In genomic region chr18:47420130-47420529, GRCh38 we compare ENCODE assay signal across 14 cellular contexts.
DNase-seq lines count a peak whose midpoint lies in the region; ATAC-seq, FAIRE-seq and TF ChIP-seq lines count a peak whose summit lies in the region.
"Had no signal": no experiment of that assay in that cellular context is flagged by ENCODE, and none has a peak within 500 bp of the region (broad histone marks: within the 10 kb centered on the region; RNA-seq: fewer than 3 reads in every experiment).

No MANE protein-coding gene starts in this region.

- WGBS in H9 (ENCODE audit: extremely low coverage, insufficient read length, low lambda C conversion rate): no CpG with 5 or more reads among the region's 4 CpGs

- no peak overlapping the region for H3K56ac ChIP-seq in H9 (ENCODE audit: insufficient read length, low read depth, low read length)

- no peak overlapping the region for H3K9ac ChIP-seq in OCI-LY3 (ENCODE audit: low read length)
- H3K9ac ChIP-seq in H9 (ENCODE audit: extremely low read depth, insufficient read length, low read length): no peak overlapping the region

- H3K79me2 ChIP-seq in OCI-LY3 (ENCODE audit: low read length): no peaks in the 10 kb centered on the region
- no peaks in the 10 kb centered on the region for H3K79me2 ChIP-seq in H9 (ENCODE audit: insufficient read depth, low read length)

- H3K14ac ChIP-seq in H9 (ENCODE audit: insufficient read depth, low read length): no peak overlapping the region

- H2AFZ ChIP-seq in OCI-LY3 (ENCODE audit: low read depth, low read length) (no peak overlapping the region), H9 (ENCODE audit: low read length) (no peak overlapping the region)

- no peak overlapping the region for H4K8ac ChIP-seq in H9 (replicated peaks; ENCODE audit: insufficient read length, low read depth, low read length)

- H3K27me3 Mint-ChIP-seq in H9 (ENCODE audit: low read depth) (peaks cover 87% of the 10 kb centered on the region), natural killer cell (ENCODE audit: low read depth in 2 of 2) (peaks cover 14 to 18% of the 10 kb centered on the region in 2 donors)

- H3K27ac ChIP-seq in OCI-LY3 (ENCODE audit: low read length) (no peak overlapping the region), H9 (ENCODE audit: insufficient read length, low read depth, low read length) (no peak overlapping the region)

- no peak overlapping the region for H4K5ac ChIP-seq in H9 (ENCODE audit: insufficient read length, low read depth, low read length)

- no peak overlapping the region for H2BK5ac ChIP-seq in H9 (ENCODE audit: insufficient read length, low read length)

- no peak overlapping the region for H2BK12ac ChIP-seq in H9 (ENCODE audit: insufficient read length, low read depth, low read length)

- H3K4me3 ChIP-seq in OCI-LY3 (ENCODE audit: low read length): peak overlapping the region; percentile 42

- H4K91ac ChIP-seq in H9 (ENCODE audit: insufficient read length, low read depth, low read length): no peak overlapping the region

- H3T11ph ChIP-seq in H9 (ENCODE audit: low read length): no peak overlapping the region

- H3K36me3 ChIP-seq in OCI-LY3 (replicated peaks; ENCODE audit: low read depth, low read length): no peaks in the 10 kb centered on the region

- H3K23ac ChIP-seq in H9 (ENCODE audit: insufficient read length, low read depth, low read length): no peak overlapping the region

- no peak overlapping the region for H3K4ac ChIP-seq in H9 (ENCODE audit: low read depth, low read length)

- H3K4me1 Mint-ChIP-seq in H9 (peaks cover 38 to 50% of the 10 kb centered on the region in 2 experiments), natural killer cell (no peaks in the 10 kb centered on the region)

- H3K27ac Mint-ChIP-seq in H9: no peak overlapping the region
- no peak overlapping the region for H3K27ac Mint-ChIP-seq in natural killer cell
- H3K27ac Mint-ChIP-seq: dendritic cell treated with granulocyte-macrophage colony-stimulating factor and Interleukin-4, amounts not matched to agents 40 ng/mL and 50 ng/mL, for 4 days; stimulated activated naive CD8-positive, alpha-beta T cell treated with anti-CD3 and anti-CD28 coated beads, Interleukin-15, Interleukin-2, amounts not matched to agents 100 ng/mL and 50 ng/mL, for 24 hours had no signal

- H3K27me3 ChIP-seq in OCI-LY3 (ENCODE audit: low read depth, low read length) (peaks cover 25% of the 10 kb centered on the region), H9 (ENCODE audit: insufficient read depth, low read length) (peaks cover 31% of the 10 kb centered on the region; the same call in 1 of the 2 replicates)

- ATAC-seq in GM21526 (IDR thresholded peaks at IDR 0.05; ENCODE audit: low FRiP score, unreplicated experiment) (peak; percentile 79), HG03159 (IDR thresholded peaks at IDR 0.05; ENCODE audit: unreplicated experiment) (peak; percentile 82), natural killer cell (no peak)

- peaks cover 41% of the 10 kb centered on the region for H3K4me1 ChIP-seq in OCI-LY3 (ENCODE audit: low read length)
- H3K4me1 ChIP-seq in H9 (ENCODE audit: insufficient read depth, low read length): 0 out of 2 replicates have a peak, but pooled peaks cover 6% of the 10 kb centered on the region

- no peaks in the 10 kb centered on the region for H3K79me1 ChIP-seq in H9 (ENCODE audit: insufficient read depth, low read depth, low read length, poor library complexity, severe bottlenecking)

- DNase-seq in GM18507 (ENCODE audit: extremely low spot score, insufficient read length, low read depth) (peak; percentile 14), H9 (no peak), natural killer cell (no peak), NCI-H1105 treated with DMSO at 0.1 percent for 48 hours (lab: John Stamatoyannopoulos, UW) (no peak)
- DNase-seq in activated CD4-positive, alpha-beta T cell treated with anti-CD3 and anti-CD28 coated beads for 1 hour: no peak
- DNase-seq: activated T-cell treated with anti-CD3 and anti-CD28 coated beads for 4 hours; aorta; stimulated activated CD4-positive, alpha-beta T cell treated with anti-CD3 and anti-CD28 coated beads, Interleukin-4, amount 100 ng/mL, for 1 hour had no signal

- no peak overlapping the region for H2AK5ac ChIP-seq in H9 (ENCODE audit: insufficient read length, low read length)

- H2BK20ac ChIP-seq in H9 (ENCODE audit: low read depth, low read length, poor library complexity, severe bottlenecking): no peak overlapping the region

- intact Hi-C loops in natural killer cell (cut with micrococcal nuclease): no loop called here

- H3K4me2 ChIP-seq in OCI-LY3 (ENCODE audit: low read length) (peak overlapping the region; percentile 67), H9 (ENCODE audit: insufficient read depth, insufficient read length, low read length) (no peak overlapping the region)

- no peaks in the 10 kb centered on the region for H3K23me2 ChIP-seq in H9 (ENCODE audit: insufficient read length, low read depth, low read length, poor library complexity, severe bottlenecking)

- H4K20me1 ChIP-seq in OCI-LY3 (ENCODE audit: insufficient read depth, low read length) (no peaks in the 10 kb centered on the region), H9 (ENCODE audit: control insufficient read depth, insufficient read depth, insufficient read length) (no peaks in the 10 kb centered on the region)

- H3K36me3 Mint-ChIP-seq in H9 (ENCODE audit: insufficient read depth in 1 of 3, low read depth in 3 of 3) (no peaks in the 10 kb centered on the region), natural killer cell (no peaks in the 10 kb centered on the region)

- no peak overlapping the region for H3K4me3 Mint-ChIP-seq in H9
- H3K4me3 Mint-ChIP-seq in natural killer cell: no peak overlapping the region
- H3K4me3 Mint-ChIP-seq: dendritic cell treated with granulocyte-macrophage colony-stimulating factor and Interleukin-4, amounts not matched to agents 40 ng/mL and 50 ng/mL, for 4 days; stimulated activated naive CD8-positive, alpha-beta T cell treated with anti-CD3 and anti-CD28 coated beads, Interleukin-15, Interleukin-2, amounts not matched to agents 100 ng/mL and 50 ng/mL, for 24 hours had no signal

- no peaks in the 10 kb centered on the region; a peak in 1 of 5 replicates for H3K9me3 Mint-ChIP-seq in H9
- no peaks in the 10 kb centered on the region for H3K9me3 Mint-ChIP-seq in natural killer cell
- H3K9me3 Mint-ChIP-seq: dendritic cell treated with granulocyte-macrophage colony-stimulating factor and Interleukin-4, amounts not matched to agents 40 ng/mL and 50 ng/mL, for 4 days; stimulated activated naive CD8-positive, alpha-beta T cell treated with anti-CD3 and anti-CD28 coated beads, Interleukin-15, Interleukin-2, amounts not matched to agents 100 ng/mL and 50 ng/mL, for 24 hours had no signal

- no peak overlapping the region for H3K18ac ChIP-seq in H9 (ENCODE audit: insufficient read length, low read depth, low read length)

- FAIRE-seq in GM18507 (lab: Jason Lieb, UNC): peak; percentile 67
- FAIRE-seq: islet of Langerhans had no signal

- no peak overlapping the region for H2BK15ac ChIP-seq in H9 (ENCODE audit: low read depth, low read length)

- no peaks in the 10 kb centered on the region for H3K9me3 ChIP-seq in OCI-LY3 (ENCODE audit: insufficient read depth, low read length)
- H3K9me3 ChIP-seq in H9 (ENCODE audit: control insufficient read depth, low read depth, low read length): no peaks in the 10 kb centered on the region

- H2BK120ac ChIP-seq in H9 (ENCODE audit: low read depth, low read length, poor library complexity, severe bottlenecking): no peak overlapping the region

- TF ChIP-seq CTCF in OCI-LY3 (IDR thresholded peaks at IDR 0.05; ENCODE audit: low read depth, low read length) (no peak), H9 (conservative IDR thresholded peaks at IDR 0.05) (no peak), natural killer cell (IDR thresholded peaks at IDR 0.05) (no peak)

Comparison
In these comparisons a context has a peak if more than half of its experiments do, and no peak if none do; other contexts are left out.
1. ATAC-seq: peak in GM21526 (single experiment) and HG03159 (single experiment); none in natural killer cell (0 of 3).